ENCODE assay signal across 9 cellular contexts in the genomic region with DNA sequence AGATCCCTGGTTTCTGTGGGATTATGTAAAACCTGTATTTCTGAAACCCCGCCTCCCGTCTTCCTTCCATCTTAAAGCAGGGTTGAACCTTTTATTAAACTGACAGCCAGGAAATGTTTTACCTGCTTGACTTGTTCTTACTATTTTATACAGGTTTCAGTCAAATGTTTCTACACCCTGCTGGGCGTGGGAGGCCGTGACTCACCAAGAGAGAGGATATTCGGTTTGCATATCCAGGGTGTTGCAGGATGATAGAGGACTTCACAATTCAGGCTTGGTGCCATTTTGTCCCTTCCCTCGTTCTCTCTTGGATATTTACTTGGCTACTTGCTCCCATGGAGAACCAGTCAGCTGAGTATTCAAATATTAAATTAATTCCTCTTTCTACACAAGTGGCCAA.
A peak's percentile ranks its signal among the peaks of the same experiment; 100 is the strongest.
DNase-seq lines count a peak whose midpoint lies in the region; ATAC-seq and TF ChIP-seq lines count a peak whose summit lies in the region.
"Had no signal": no experiment of that assay in that cellular context is flagged by ENCODE, and none has a peak within 500 bp of the region (broad histone marks: within the 10 kb centered on the region; RNA-seq: fewer than 3 reads in every experiment).

No MANE protein-coding gene starts in this region.

- no CpG with 5 or more reads among the region's 6 CpGs for WGBS in H9 (ENCODE audit: extremely low coverage, insufficient read length, low lambda C conversion rate)

- H4K8ac ChIP-seq in H9 (replicated peaks; ENCODE audit: insufficient read length, low read depth, low read length) = no peak overlapping the region

- no peak overlapping the region for H4K5ac ChIP-seq in H9 (ENCODE audit: insufficient read length, low read depth, low read length)

- H3K36me3 Mint-ChIP-seq in Calu3 (ENCODE audit: insufficient read depth, unreplicated experiment) (peaks cover 9% of the 10 kb centered on the region), H9 (ENCODE audit: insufficient read depth in 1 of 3, low read depth in 3 of 3) (peaks cover 0 to 4% (median 0%) of the 10 kb centered on the region in 3 experiments; a peak in 1 of 7 replicates), memory B cell (peaks cover 1% of the 10 kb centered on the region)

- no peak overlapping the region for H2AK5ac ChIP-seq in H9 (ENCODE audit: insufficient read length, low read length)

- H3K18ac ChIP-seq in H9 (ENCODE audit: insufficient read length, low read depth, low read length) = no peak overlapping the region

- H3K4me1 Mint-ChIP-seq in Calu3 (ENCODE audit: low read depth, unreplicated experiment) = peaks cover 77% of the 10 kb centered on the region
- peaks cover 15 to 16% of the 10 kb centered on the region in 2 experiments for H3K4me1 Mint-ChIP-seq in H9
- peaks cover 58% of the 10 kb centered on the region for H3K4me1 Mint-ChIP-seq in memory B cell

- BruUV-seq in Calu3 (replicated peaks; lab: Mats Ljungman, UMichigan) = no TSS peak

- no peaks in the 10 kb centered on the region for H3K9me3 Mint-ChIP-seq in Calu3 (ENCODE audit: low read depth, unreplicated experiment)
- H3K9me3 Mint-ChIP-seq in H9 = no peaks in the 10 kb centered on the region
- H3K9me3 Mint-ChIP-seq in memory B cell = no peaks in the 10 kb centered on the region
- H3K9me3 Mint-ChIP-seq: nephron progenitor cell had no signal

- no peaks in the 10 kb centered on the region; the same call in none of the 2 replicates for H3K4me1 ChIP-seq in H9 (ENCODE audit: insufficient read depth, low read length)

- no peak overlapping the region for H2BK120ac ChIP-seq in H9 (ENCODE audit: low read depth, low read length, poor library complexity, severe bottlenecking)

- no peaks in the 10 kb centered on the region for H4K20me1 ChIP-seq in H9 (ENCODE audit: control insufficient read depth, insufficient read depth, insufficient read length)

- DNase-seq in Calu3 (peak; percentile 73), H9 (no peak), memory B cell (ENCODE audit: low spot score in 2 of 2) (no peak), dedifferentiated amniotic fluid mesenchymal stem cell (ENCODE audit: extremely low spot score) (no peak), pons (ENCODE audit: low spot score) (no peak), posterior vena cava (ENCODE audit: low spot score) (no peak)
- DNase-seq: nephron progenitor cell had no signal

- TF ChIP-seq POLR2A in Raji (IDR thresholded peaks at IDR 0.05; ENCODE audit: insufficient read depth, low read depth, low read length) = 0 out of 2 replicates have a peak, but pooled peaks have one; percentile 12

- peak overlapping the region; percentile 23 for H2AFZ ChIP-seq in H9 (ENCODE audit: low read length)

- no peak overlapping the region for H3K27ac ChIP-seq in H9 (ENCODE audit: insufficient read length, low read depth, low read length)

- H3K9ac ChIP-seq in H9 (ENCODE audit: extremely low read depth, insufficient read length, low read length) = no peak overlapping the region

- no peak overlapping the region for H2BK20ac ChIP-seq in H9 (ENCODE audit: low read depth, low read length, poor library complexity, severe bottlenecking)

- no peaks in the 10 kb centered on the region for H3K27me3 Mint-ChIP-seq in Calu3 (ENCODE audit: unreplicated experiment)
- no peaks in the 10 kb centered on the region for H3K27me3 Mint-ChIP-seq in H9 (ENCODE audit: low read depth)
- H3K27me3 Mint-ChIP-seq in memory B cell = no peaks in the 10 kb centered on the region

- H3T11ph ChIP-seq in H9 (ENCODE audit: low read length) = no peak overlapping the region

- no peak for TF ChIP-seq CTCF in Calu3 (IDR thresholded peaks at IDR 0.05; ENCODE audit: unreplicated experiment)
- TF ChIP-seq CTCF in H9 (conservative IDR thresholded peaks at IDR 0.05) = no peak

- H2BK15ac ChIP-seq in H9 (ENCODE audit: low read depth, low read length) = no peak overlapping the region

- H3K14ac ChIP-seq in H9 (ENCODE audit: insufficient read depth, low read length) = no peak overlapping the region

- H4K91ac ChIP-seq in H9 (ENCODE audit: insufficient read length, low read depth, low read length) = no peak overlapping the region

- H2BK12ac ChIP-seq in H9 (ENCODE audit: insufficient read length, low read depth, low read length) = no peak overlapping the region

- H3K4me3 Mint-ChIP-seq in Calu3 (ENCODE audit: low read depth, unreplicated experiment) (peak overlapping the region; percentile 52), H9 (no peak overlapping the region), memory B cell (peak overlapping the region; percentile 64)
- H3K4me3 Mint-ChIP-seq: nephron progenitor cell had no signal

- no peaks in the 10 kb centered on the region for H3K9me3 ChIP-seq in H9 (ENCODE audit: control insufficient read depth, low read depth, low read length)

- no peaks in the 10 kb centered on the region for H3K27me3 ChIP-seq in H9 (ENCODE audit: insufficient read depth, low read length)

- no peaks in the 10 kb centered on the region for H3K79me1 ChIP-seq in H9 (ENCODE audit: insufficient read depth, low read depth, low read length, poor library complexity, severe bottlenecking)

- ATAC-seq in memory B cell (ENCODE audit: low read depth) = peak; percentile 35
- ATAC-seq in GM21423 (IDR thresholded peaks at IDR 0.05; ENCODE audit: unreplicated experiment) = no peak

- no peak overlapping the region for H3K4me2 ChIP-seq in H9 (ENCODE audit: insufficient read depth, insufficient read length, low read length)

- H3K27ac Mint-ChIP-seq in Calu3 (ENCODE audit: unreplicated experiment) (peak overlapping the region; percentile 97), H9 (no peak overlapping the region), memory B cell (peak overlapping the region; percentile 90)
- H3K27ac Mint-ChIP-seq: nephron progenitor cell had no signal

- H2BK5ac ChIP-seq in H9 (ENCODE audit: insufficient read length, low read length) = no peak overlapping the region

- no peak overlapping the region for H3K4ac ChIP-seq in H9 (ENCODE audit: low read depth, low read length)

- intact Hi-C loops in Calu3 (cut with micrococcal nuclease; ENCODE audit: unreplicated experiment) = no loop called here
- intact Hi-C loops in posterior vena cava (cut with DNase I) = loop anchor here in 1 of 2 donors (5.0 kb wide), 1 partner anchor 50 kb away; no protein-coding TSS in a partner anchor

- CTCF ChIA-PET in Calu3 (lab: Charles Lee) = interaction anchor here (1.0 to 2.0 kb wide), 4 partner anchors 8 to 110 kb away, joined by 3 to 7 read pairs (median 4); partner anchors contain the start of gene NEMF

- no peaks in the 10 kb centered on the region for H3K23me2 ChIP-seq in H9 (ENCODE audit: insufficient read length, low read depth, low read length, poor library complexity, severe bottlenecking)

- H3K23ac ChIP-seq in H9 (ENCODE audit: insufficient read length, low read depth, low read length) = no peak overlapping the region

- H3K56ac ChIP-seq in H9 (ENCODE audit: insufficient read length, low read depth, low read length) = no peak overlapping the region

- no peaks in the 10 kb centered on the region for H3K79me2 ChIP-seq in H9 (ENCODE audit: insufficient read depth, low read length)

Comparison
In these comparisons a context has a peak if more than half of its experiments do, and no peak if none do; other contexts are left out.
1. H3K27ac Mint-ChIP-seq: peak in Calu3 (single experiment) and memory B cell (single experiment); none in H9 (0 of 3).
2. H3K4me3 Mint-ChIP-seq: peak in Calu3 (single experiment) and memory B cell (single experiment); none in H9 (0 of 2).